Comparison of ENCODE assay signal across 21 cellular contexts in genomic region chr2:11355194-11356053, GRCh38.
"Had no signal": no experiment of that assay in that cellular context is flagged by ENCODE, and none has a peak within 500 bp of the region (broad histone marks: within the 10 kb centered on the region; RNA-seq: fewer than 3 reads in every experiment).

No MANE protein-coding gene starts in this region.

- H3K27ac Mint-ChIP-seq: memory B cell; mesothelial cell of epicardium; natural killer cell; stimulated activated naive B cell treated with anti-CD40 and anti-IgM and Interleukin-4, amounts not matched to agents 10 μg/mL and 1 μg/mL and 100 μg/mL, for 72 hours had no signal

- H3K79me2 ChIP-seq: parathyroid adenoma had no signal

- H3K4me1 ChIP-seq: parathyroid adenoma, testis had no signal

- H3K4me1 Mint-ChIP-seq: memory B cell; natural killer cell; stimulated activated naive B cell treated with anti-CD40 and anti-IgM and Interleukin-4, amounts not matched to agents 10 μg/mL and 1 μg/mL and 100 μg/mL, for 72 hours; stimulated activated naive CD8-positive, alpha-beta T cell treated with anti-CD3 and anti-CD28 coated beads, Interleukin-15, amount 100 ng/mL, for 72 hours had no signal

- H3K4me3 ChIP-seq: dorsolateral prefrontal cortex, heart right ventricle, left ventricle myocardium inferior, lower lobe of right lung, sigmoid colon, skin epidermis, testis, tibial nerve had no signal

- H3K9me3 Mint-ChIP-seq: memory B cell; mesothelial cell of epicardium; natural killer cell; stimulated activated naive B cell treated with anti-CD40 and anti-IgM and Interleukin-4, amounts not matched to agents 10 μg/mL and 1 μg/mL and 100 μg/mL, for 72 hours; stimulated activated naive CD8-positive, alpha-beta T cell treated with anti-CD3 and anti-CD28 coated beads, Interleukin-15, amount 100 ng/mL, for 72 hours had no signal

- H3K36me3 ChIP-seq: heart right ventricle, left ventricle myocardium inferior, lower lobe of right lung, sigmoid colon, tibial nerve had no signal

- H3K9me3 ChIP-seq: heart right ventricle, left ventricle myocardium inferior, lower lobe of right lung, sigmoid colon, testis, tibial nerve had no signal

- H3K4me3 Mint-ChIP-seq: memory B cell; mesothelial cell of epicardium; natural killer cell; stimulated activated naive B cell treated with anti-CD40 and anti-IgM and Interleukin-4, amounts not matched to agents 10 μg/mL and 1 μg/mL and 100 μg/mL, for 72 hours; stimulated activated naive CD8-positive, alpha-beta T cell treated with anti-CD3 and anti-CD28 coated beads, Interleukin-15, amount 100 ng/mL, for 72 hours had no signal

- H3K27ac ChIP-seq: dorsolateral prefrontal cortex, heart right ventricle, left ventricle myocardium inferior, parathyroid adenoma, sigmoid colon, skin epidermis, testis, tibial nerve had no signal

- H3K9ac ChIP-seq: parathyroid adenoma had no signal

- ATAC-seq: lower lobe of right lung; natural killer cell; stimulated activated naive B cell treated with anti-CD40 and anti-IgM and Interleukin-4, amounts not matched to agents 10 μg/mL and 1 μg/mL and 100 μg/mL, for 72 hours; stimulated activated naive CD8-positive, alpha-beta T cell treated with anti-CD3 and anti-CD28 coated beads, Interleukin-15, amount 100 ng/mL, for 72 hours had no signal

- H3K27me3 ChIP-seq: dorsolateral prefrontal cortex, heart right ventricle, sigmoid colon, testis, tibial nerve had no signal

- H3K36me3 Mint-ChIP-seq: memory B cell; mesothelial cell of epicardium; natural killer cell; stimulated activated naive B cell treated with anti-CD40 and anti-IgM and Interleukin-4, amounts not matched to agents 10 μg/mL and 1 μg/mL and 100 μg/mL, for 72 hours had no signal

- H2AFZ ChIP-seq: parathyroid adenoma had no signal

- DNase-seq: cortex of kidney; effector CD8-positive, alpha-beta T cell; foreskin melanocyte; heart right ventricle; hypothalamus; islet precursor cell; left ventricle myocardium inferior; lower lobe of right lung; natural killer cell; sigmoid colon; stimulated activated CD4-positive, alpha-beta T cell treated with anti-CD3 and anti-CD28 coated beads, Interleukin-2, amount 100 ng/mL, for 24 hours; stimulated activated CD4-positive, alpha-beta T cell treated with anti-CD3 and anti-CD28 coated beads, Interleukin-4, amount 100 ng/mL, for 4 hours; stimulated activated naive B cell treated with anti-CD40 and anti-IgM and Interleukin-4, amounts not matched to agents 10 μg/mL and 1 μg/mL and 100 μg/mL, for 72 hours; stimulated activated naive CD8-positive, alpha-beta T cell treated with anti-CD3 and anti-CD28 coated beads, Interleukin-15, amount 100 ng/mL, for 72 hours; testis had no signal

- H3K27me3 Mint-ChIP-seq: stimulated activated naive CD8-positive, alpha-beta T cell treated with anti-CD3 and anti-CD28 coated beads, Interleukin-15, amount 100 ng/mL, for 72 hours had no signal
